8 cellular contexts compared by ENCODE assay signal in the genomic region with DNA sequence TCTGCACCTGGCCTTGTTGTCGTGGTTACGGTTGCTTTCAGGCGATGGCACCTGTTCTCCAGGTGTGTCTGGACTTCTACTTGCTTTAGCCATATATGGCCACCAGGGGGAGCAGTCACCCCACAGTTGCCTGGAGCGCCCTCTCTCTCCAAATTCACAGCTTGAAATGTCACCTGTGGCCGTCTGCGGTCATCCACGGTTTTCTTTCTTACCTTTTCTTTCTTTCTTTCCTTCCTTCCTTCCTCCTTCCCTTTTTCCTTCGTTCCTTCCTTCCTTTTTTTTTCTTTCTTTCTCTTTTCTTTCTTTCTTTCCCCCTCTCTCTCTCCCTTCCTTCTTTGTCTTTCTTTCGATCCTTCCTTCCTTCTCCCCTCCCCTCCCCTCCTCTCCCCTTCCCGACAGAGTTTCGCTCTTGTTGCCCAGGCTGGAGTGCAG.
DNase-seq lines count a peak whose midpoint lies in the region; ATAC-seq and TF ChIP-seq lines count a peak whose summit lies in the region.

No MANE protein-coding gene starts in this region.

- DNase-seq in DMS79 treated with DMSO at 0.1 percent for 48 hours (lab: John Stamatoyannopoulos, UW): peak; percentile 77
- DNase-seq in HCEC 1CT: peak; percentile 9
- DNase-seq in NCI-H2029 (lab: John Stamatoyannopoulos, UW): peak; percentile 59
- DNase-seq in activated CD4-positive, CD25-positive, alpha-beta regulatory T cell treated with anti-CD3 and anti-CD28 coated beads, Interleukin-2, amount 50 U/mL, for 72 hours: peak; percentile 63
- DNase-seq in cerebellar cortex (ENCODE audit: low spot score): peak; percentile 68
- peak; percentile 69 for DNase-seq in lung (ENCODE audit: low spot score)
- peak; percentile 30 to 49 for DNase-seq in stimulated activated CD8-positive, alpha-beta memory T cell treated with anti-CD3 and anti-CD28 coated beads, Interleukin-4, amount 100 ng/mL, for 4 hours (ENCODE audit: low read depth in 2 of 2, low spot score in 1 of 2)
- no peak for DNase-seq in mesenteric fat pad (ENCODE audit: low spot score)

- no peaks in the 10 kb centered on the region for H3K4me1 ChIP-seq in lung (ENCODE audit: control insufficient read depth in 2 of 2, insufficient read depth in 2 of 2, low read length in 2 of 2)

- no peak overlapping the region for H3K4me3 ChIP-seq in lung

- peak; percentile 75 for ATAC-seq in lung (ENCODE audit: insufficient read depth, low FRiP score)

- peak; percentile 75 for TF ChIP-seq CTCF in lung (IDR thresholded peaks at IDR 0.05; ENCODE audit: control extremely low read depth, extremely low read depth)

- no peak overlapping the region for H3K27ac ChIP-seq in lung (ENCODE audit: low read depth in 1 of 2, low read length in 1 of 2)

- H3K9me3 ChIP-seq in lung (ENCODE audit: control insufficient read depth in 2 of 2, insufficient read depth in 1 of 2, low read length in 1 of 2): no peaks in the 10 kb centered on the region

- WGBS in lung, 2 donors: 24 to 28% methylated on average over 11 of the region's 11 CpGs

- no peaks in the 10 kb centered on the region for H3K27me3 ChIP-seq in lung (ENCODE audit: control insufficient read depth, insufficient read depth)

- peaks cover 0 to 5% of the 10 kb centered on the region in 2 donors for H3K36me3 ChIP-seq in lung (ENCODE audit: control insufficient read depth in 2 of 2, insufficient read depth in 2 of 2, low read length in 2 of 2)
